In the genomic region with DNA sequence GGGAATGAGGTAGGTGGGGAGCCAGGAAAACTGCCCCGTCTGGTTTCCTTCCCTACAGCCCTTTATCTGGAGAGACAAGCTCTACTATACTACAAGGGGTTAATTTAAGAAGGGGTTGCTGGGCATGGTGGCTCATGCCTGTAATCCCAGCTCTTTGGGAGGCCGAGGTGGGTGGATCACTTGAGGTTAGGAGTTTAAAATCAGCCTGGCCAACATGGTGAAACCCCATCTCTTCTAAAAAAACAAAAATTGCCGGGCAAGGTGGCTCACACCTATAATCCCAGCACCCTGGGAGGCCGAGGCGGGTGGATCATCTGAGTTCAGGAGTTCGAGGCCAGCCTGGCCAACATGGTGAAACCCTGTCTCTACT, we compare ENCODE assay signal across 1 cellular context. TPM values are rescaled to one million over a fixed set of nuclear protein-coding genes. Genes with fewer than 3 reads are reported as not detected.
"Had no signal": no experiment of that assay in that cellular context is flagged by ENCODE, and none has a peak within 500 bp of the region (broad histone marks: within the 10 kb centered on the region; RNA-seq: fewer than 3 reads in every experiment).

No MANE protein-coding gene starts in this region.

RNA-seq across cellular contexts. Expression of gene ELF3, which starts 46.9 kb away (rescaled TPM):
- total RNA-seq: skeletal muscle tissue had no signal
